ENCODE assay signal across 1 cellular context in genomic region chr2:39375917-39376316, GRCh38.
TF ChIP-seq lines count a peak whose summit lies in the region.

No MANE protein-coding gene starts in this region.

TF ChIP-seq in K562, 482 proteins besides CTCF, POLR2A, EP300 and RAD21 (continued from another document and continues in another):
- TF ChIP-seq THAP12 (CRISPR knock-in tag; IDR thresholded peaks at IDR 0.05) = no peak
- no peak for TF ChIP-seq ZNF75A (CRISPR knock-in tag; IDR thresholded peaks at IDR 0.05)
- no peak for TF ChIP-seq REST (CRISPR knock-in tag; IDR thresholded peaks at IDR 0.05; ENCODE audit: low read depth)
- TF ChIP-seq KLF16 (IDR thresholded peaks at IDR 0.05) = no peak
- no peak for TF ChIP-seq RBFOX2 (IDR thresholded peaks at IDR 0.05; ENCODE audit: low read depth, low read length)
- no peak for TF ChIP-seq E2F5 (CRISPR knock-in tag; IDR thresholded peaks at IDR 0.05)
- TF ChIP-seq SMAD4 (CRISPR knock-in tag; conservative IDR thresholded peaks at IDR 0.05) = no peak
- no peak for TF ChIP-seq ELK1 (CRISPR knock-in tag; IDR thresholded peaks at IDR 0.05)
- TF ChIP-seq CREB3 (tag; conservative IDR thresholded peaks at IDR 0.05; ENCODE audit: low read depth) = no peak
- no peak for TF ChIP-seq PBX2 (CRISPR knock-in tag; IDR thresholded peaks at IDR 0.05; ENCODE audit: low read depth)
- TF ChIP-seq PBX2 (tag; conservative IDR thresholded peaks at IDR 0.05; ENCODE audit: low read depth) = 0 out of 2 replicates have a peak, but pooled peaks have one; percentile 30
- TF ChIP-seq ZNF511 (CRISPR knock-in tag; IDR thresholded peaks at IDR 0.05) = no peak
- no peak for TF ChIP-seq THRB (CRISPR knock-in tag; conservative IDR thresholded peaks at IDR 0.05)
- no peak for TF ChIP-seq NR2C1 (IDR thresholded peaks at IDR 0.05)
- no peak for TF ChIP-seq NR2C1 (tag; IDR thresholded peaks at IDR 0.05)
- TF ChIP-seq POLR2B (IDR thresholded peaks at IDR 0.05; ENCODE audit: low read depth, partially characterized antibody) = no peak
- TF ChIP-seq ETV1 (tag; conservative IDR thresholded peaks at IDR 0.05; ENCODE audit: low read depth) = peak; percentile 40; the same call in 1 of the 2 replicates
- TF ChIP-seq MCM7 (IDR thresholded peaks at IDR 0.05) = no peak
- no peak for TF ChIP-seq ZEB2 (IDR thresholded peaks at IDR 0.05)
- no peak for TF ChIP-seq CREM (IDR thresholded peaks at IDR 0.05; ENCODE audit: low read depth)
- TF ChIP-seq MEIS2 (IDR thresholded peaks at IDR 0.05; ENCODE audit: partially characterized antibody) = peak; percentile 22
- TF ChIP-seq NFYB (IDR thresholded peaks at IDR 0.05; ENCODE audit: extremely low read depth, insufficient read length) = no peak
- no peak for TF ChIP-seq ESRRB (CRISPR knock-in tag; IDR thresholded peaks at IDR 0.05; ENCODE audit: borderline replicate concordance)
- no peak for TF ChIP-seq RBM15 (IDR thresholded peaks at IDR 0.05; ENCODE audit: insufficient read depth, low read length)
- TF ChIP-seq STAG1 (CRISPR knock-in tag; IDR thresholded peaks at IDR 0.05; ENCODE audit: borderline replicate concordance) = no peak
- no peak for TF ChIP-seq ZSCAN29 (IDR thresholded peaks at IDR 0.05)
- TF ChIP-seq CREB5 (CRISPR knock-in tag; IDR thresholded peaks at IDR 0.05) = no peak
- no peak for TF ChIP-seq ZNF133 (CRISPR knock-in tag; IDR thresholded peaks at IDR 0.05)
- TF ChIP-seq PRPF4 (IDR thresholded peaks at IDR 0.05; ENCODE audit: insufficient read depth, low read depth, low read length, poor library complexity, severe bottlenecking) = no peak
- TF ChIP-seq ARID2 (IDR thresholded peaks at IDR 0.05) = no peak
- TF ChIP-seq KDM1A (IDR thresholded peaks at IDR 0.05) = no peak
- no peak for TF ChIP-seq RBM17 (IDR thresholded peaks at IDR 0.05; ENCODE audit: borderline replicate concordance, low read depth, low read length)
- TF ChIP-seq SPI1 (IDR thresholded peaks at IDR 0.05; ENCODE audit: borderline replicate concordance, low read depth, low read length) = peak; percentile 55; the same call in 1 of the 2 replicates
- no peak for TF ChIP-seq SRSF3 (IDR thresholded peaks at IDR 0.05; ENCODE audit: insufficient read depth, low read length)
- no peak for TF ChIP-seq KHSRP (IDR thresholded peaks at IDR 0.05)
- no peak for TF ChIP-seq SIN3A (IDR thresholded peaks at IDR 0.05; ENCODE audit: borderline replicate concordance in 2 of 2, control insufficient read depth in 1 of 2, low read depth in 2 of 2, low read length in 2 of 2)
- TF ChIP-seq HMGXB4 (CRISPR knock-in tag; IDR thresholded peaks at IDR 0.05) = no peak
- TF ChIP-seq ZBTB17 (CRISPR knock-in tag; IDR thresholded peaks at IDR 0.05) = no peak
- TF ChIP-seq MEF2D (tag; conservative IDR thresholded peaks at IDR 0.05; ENCODE audit: low read depth) = no peak
- no peak for TF ChIP-seq STAT6 (CRISPR knock-in tag; IDR thresholded peaks at IDR 0.05)
- no peak for TF ChIP-seq NFIX (CRISPR knock-in tag; IDR thresholded peaks at IDR 0.05; ENCODE audit: low read depth)
- no peak for TF ChIP-seq TAF1 (IDR thresholded peaks at IDR 0.05; ENCODE audit: control insufficient read depth, extremely low read depth, insufficient read depth, low read length, severe bottlenecking)
- no peak for TF ChIP-seq ETS2 (tag; IDR thresholded peaks at IDR 0.05; ENCODE audit: borderline replicate concordance, poor library complexity, severe bottlenecking)
